ENCODE assay signal across 17 cellular contexts in genomic region chr10:61825617-61826016, GRCh38.
DNase-seq lines count a peak whose midpoint lies in the region; ATAC-seq, FAIRE-seq and TF ChIP-seq lines count a peak whose summit lies in the region.
"Had no signal": no experiment of that assay in that cellular context is flagged by ENCODE, and none has a peak within 500 bp of the region (broad histone marks: within the 10 kb centered on the region; RNA-seq: fewer than 3 reads in every experiment).

No MANE protein-coding gene starts in this region.

- CTCF ChIA-PET in HCT116 (lab: Charles Lee) (interaction anchor here (1.1 kb wide), 1 partner anchor 9 kb away, joined by 7 read pairs; no protein-coding TSS in a partner anchor), Panc1 (lab: Charles Lee) (no interaction called here)

- no peaks in the 10 kb centered on the region for H3K36me3 Mint-ChIP-seq in type B pancreatic cell
- H3K36me3 Mint-ChIP-seq: CD8-positive, alpha-beta T cell had no signal

- peak overlapping the region; percentile 89 for H2AFZ ChIP-seq in HCT116 (ENCODE audit: low read depth, low read length, poor library complexity, severe bottlenecking)

- no peak overlapping the region for H3K4me3 Mint-ChIP-seq in type B pancreatic cell
- H3K4me3 Mint-ChIP-seq: CD8-positive, alpha-beta T cell; GM23338 had no signal

- TF ChIP-seq CTCF in HCT116 (IDR thresholded peaks at IDR 0.05 in 2 of 3, conservative IDR thresholded peaks at IDR 0.05 in 1 of 3; ENCODE audit: borderline replicate concordance in 1 of 3, insufficient read depth in 1 of 3, low read depth in 2 of 3, low read length in 2 of 3): no peak
- no peak for TF ChIP-seq CTCF in Panc1 (IDR thresholded peaks at IDR 0.05)
- no peak for TF ChIP-seq CTCF in lung (IDR thresholded peaks at IDR 0.05; ENCODE audit: control extremely low read depth, extremely low read depth)
- no peak for TF ChIP-seq CTCF in upper lobe of right lung (IDR thresholded peaks at IDR 0.05)
- TF ChIP-seq CTCF in type B pancreatic cell (conservative IDR thresholded peaks at IDR 0.05): no peak

- H3K4me3 ChIP-seq in HCT116 (replicated peaks in 1 of 2; ENCODE audit: low read depth in 1 of 2, low read length in 2 of 2) (no peak overlapping the region), Panc1 (ENCODE audit: low read depth in 2 of 2, low read length in 2 of 2) (no peak overlapping the region), lung (no peak overlapping the region), upper lobe of right lung (no peak overlapping the region)
- H3K4me3 ChIP-seq: GM23338 had no signal

- H3K9me3 ChIP-seq in HCT116 (ENCODE audit: control insufficient read depth in 1 of 2, insufficient read depth in 1 of 2, low read depth in 1 of 2, low read length in 2 of 2) (no peaks in the 10 kb centered on the region), Panc1 (ENCODE audit: control insufficient read depth, insufficient read depth, low read depth, low read length) (no peaks in the 10 kb centered on the region), lung (ENCODE audit: control insufficient read depth in 2 of 2, insufficient read depth in 1 of 2, low read length in 1 of 2) (no peaks in the 10 kb centered on the region), upper lobe of right lung (no peaks in the 10 kb centered on the region)
- H3K9me3 ChIP-seq: BE2C had no signal

- no peak overlapping the region for H3K9ac ChIP-seq in HCT116 (ENCODE audit: low read length)

- no peak overlapping the region for H3K4me2 ChIP-seq in HCT116 (ENCODE audit: low read length)
- H3K4me2 ChIP-seq: GM23338 had no signal

- BruUV-seq in HCT116 (replicated peaks; lab: Mats Ljungman, UMichigan) (no TSS peak), Panc1 (replicated peaks; lab: Mats Ljungman, UMichigan) (no TSS peak)

- intact Hi-C loops in HCT116 (cut with micrococcal nuclease): loop anchor here (10.0 kb wide), 1 partner anchor 351 kb away; no protein-coding TSS in a partner anchor
- intact Hi-C loops in Panc1 (cut with micrococcal nuclease; ENCODE audit: unreplicated experiment): no loop called here
- intact Hi-C loops in upper lobe of right lung (cut with DNase I): no loop called here

- H3K27me3 ChIP-seq in HCT116 (ENCODE audit: insufficient read depth, low read length) (no peaks in the 10 kb centered on the region), Panc1 (ENCODE audit: control insufficient read depth, insufficient read depth, low read length) (no peaks in the 10 kb centered on the region), lung (ENCODE audit: control insufficient read depth, insufficient read depth) (no peaks in the 10 kb centered on the region), upper lobe of right lung (no peaks in the 10 kb centered on the region)
- H3K27me3 ChIP-seq: BE2C had no signal

- H3K27ac ChIP-seq in HCT116 (ENCODE audit: low read depth, low read length): no peak overlapping the region
- peak overlapping the region; percentile 73 for H3K27ac ChIP-seq in Panc1 (ENCODE audit: low read length)
- no peak overlapping the region for H3K27ac ChIP-seq in lung (ENCODE audit: low read depth in 1 of 2, low read length in 1 of 2)
- H3K27ac ChIP-seq in upper lobe of right lung: no peak overlapping the region
- H3K27ac ChIP-seq: C4-2B had no signal

- no peak for FAIRE-seq in GM19239 (lab: Jason Lieb, UNC)
- FAIRE-seq: A204.1, D721Med, HepG2, HTR-8/SVneo had no signal

- TF ChIP-seq POLR2A in HCT116 (IDR thresholded peaks at IDR 0.05; ENCODE audit: borderline replicate concordance, extremely low read depth, insufficient read depth, insufficient read length): no peak

- no peaks in the 10 kb centered on the region for H3K27me3 Mint-ChIP-seq in type B pancreatic cell

- in situ Hi-C loops in Panc1 (cut with HindIII; ENCODE audit: low pct_unique_long_range_greater_than_20kb, low sequenced_read_pairs): no loop called here

- 64 to 72% methylated on average over 4 of the region's 4 CpGs for WGBS in lung, 2 donors

- no peaks in the 10 kb centered on the region for H4K20me1 ChIP-seq in HCT116 (ENCODE audit: insufficient read depth)

- H3K4me1 ChIP-seq in HCT116 (ENCODE audit: control insufficient read depth in 1 of 2, insufficient read depth in 2 of 2, low read length in 2 of 2): no peaks in the 10 kb centered on the region
- peaks cover 16% of the 10 kb centered on the region; the same call in 1 of the 2 replicates for H3K4me1 ChIP-seq in Panc1 (ENCODE audit: control insufficient read depth, insufficient read depth, low read length)
- H3K4me1 ChIP-seq in lung (ENCODE audit: control insufficient read depth in 2 of 2, insufficient read depth in 2 of 2, low read length in 2 of 2): peaks cover 0 to 4% of the 10 kb centered on the region in 2 donors
- H3K4me1 ChIP-seq in upper lobe of right lung: peaks cover 6% of the 10 kb centered on the region
- H3K4me1 ChIP-seq: BE2C had no signal

- H3K9me3 Mint-ChIP-seq in type B pancreatic cell: no peaks in the 10 kb centered on the region
- H3K9me3 Mint-ChIP-seq: CD8-positive, alpha-beta T cell; GM23338 had no signal

- ATAC-seq in HCT116 (no peak), Panc1 (no peak), lung (ENCODE audit: insufficient read depth, low FRiP score) (peak; percentile 46), upper lobe of right lung (peak; percentile 66)
- ATAC-seq: CD8-positive, alpha-beta T cell; GM23338; HepG2 had no signal

- H3K27ac Mint-ChIP-seq in type B pancreatic cell: no peak overlapping the region
- H3K27ac Mint-ChIP-seq: CD8-positive, alpha-beta T cell; GM23338 had no signal

- DNase-seq in HCT116 (ENCODE audit: low read depth, low spot score) (no peak), Panc1 (ENCODE audit: low read depth, low spot score) (no peak), lung (ENCODE audit: low spot score) (no peak), upper lobe of right lung (no peak), type B pancreatic cell (ENCODE audit: extremely low spot score, unreplicated experiment) (no peak), GM19239 (ENCODE audit: insufficient read length, low spot score) (no peak)
- no peak for DNase-seq in stimulated activated CD4-positive, alpha-beta T cell treated with anti-CD3 and anti-CD28 coated beads, Interleukin-4, amount 100 ng/mL, for 1 hour
- DNase-seq: BE2C; CD8-positive, alpha-beta T cell; COR-L47; H7 had no signal

- H3K4me1 Mint-ChIP-seq in type B pancreatic cell (ENCODE audit: unreplicated experiment): no peaks in the 10 kb centered on the region

- no peaks in the 10 kb centered on the region for H3K9me2 ChIP-seq in HCT116 (ENCODE audit: insufficient read depth)

- POLR2A ChIA-PET in HCT116 (lab: Charles Lee) (no interaction called here), Panc1 (lab: Charles Lee) (no interaction called here)

- H3K36me3 ChIP-seq in HCT116 (ENCODE audit: control insufficient read depth in 1 of 2, insufficient read depth in 2 of 2, low read length in 2 of 2) (no peaks in the 10 kb centered on the region), Panc1 (ENCODE audit: control insufficient read depth, insufficient read depth, low read length) (no peaks in the 10 kb centered on the region), lung (ENCODE audit: control insufficient read depth in 2 of 2, insufficient read depth in 2 of 2, low read length in 2 of 2) (no peaks in the 10 kb centered on the region), upper lobe of right lung (no peaks in the 10 kb centered on the region)
- H3K36me3 ChIP-seq: BE2C had no signal

- RAD21 ChIA-PET in HCT116 (lab: Charles Lee; ENCODE audit: low non-redundant PET in 1 of 2, low total read pairs in 2 of 2, uncharacterized antibody in 2 of 2, unreplicated experiment in 2 of 2): no interaction called here

- no peak for TF ChIP-seq RAD21 in HCT116 (IDR thresholded peaks at IDR 0.05; ENCODE audit: low read depth)

- no peaks in the 10 kb centered on the region for H3K79me2 ChIP-seq in HCT116 (ENCODE audit: insufficient read depth, low read length)

TF ChIP-seq in HCT116, 20 proteins besides CTCF, POLR2A, EP300 and RAD21:
- TF ChIP-seq TCF7L2 (IDR thresholded peaks at IDR 0.05; ENCODE audit: borderline replicate concordance, extremely low read depth, insufficient read depth, insufficient read length): no peak
- TF ChIP-seq SP1 (IDR thresholded peaks at IDR 0.05; ENCODE audit: low read depth): no peak
- TF ChIP-seq ZNF274 (IDR thresholded peaks at IDR 0.05; ENCODE audit: low read depth, low read length): no peak
- no peak for TF ChIP-seq ZFX (IDR thresholded peaks at IDR 0.05)
- no peak for TF ChIP-seq SIN3A (IDR thresholded peaks at IDR 0.05; ENCODE audit: low read depth)
- no peak for TF ChIP-seq ELF1 (IDR thresholded peaks at IDR 0.05; ENCODE audit: borderline replicate concordance, low read depth)
- no peak for TF ChIP-seq EZH2phosphoT487 (IDR thresholded peaks at IDR 0.05; ENCODE audit: borderline replicate concordance)
- no peak for TF ChIP-seq CBX3 (IDR thresholded peaks at IDR 0.05; ENCODE audit: low read depth)
TF ChIP-seq in HCT116: peak in this region for 0.

Comparison
In these comparisons a context has a peak if more than half of its experiments do, and no peak if none do; other contexts are left out.
1. ATAC-seq: peak in lung (single experiment) and upper lobe of right lung (single experiment); none in HCT116 (single experiment) and Panc1 (single experiment).